Comparison of ENCODE assay signal across 24 cellular contexts in the genomic region with DNA sequence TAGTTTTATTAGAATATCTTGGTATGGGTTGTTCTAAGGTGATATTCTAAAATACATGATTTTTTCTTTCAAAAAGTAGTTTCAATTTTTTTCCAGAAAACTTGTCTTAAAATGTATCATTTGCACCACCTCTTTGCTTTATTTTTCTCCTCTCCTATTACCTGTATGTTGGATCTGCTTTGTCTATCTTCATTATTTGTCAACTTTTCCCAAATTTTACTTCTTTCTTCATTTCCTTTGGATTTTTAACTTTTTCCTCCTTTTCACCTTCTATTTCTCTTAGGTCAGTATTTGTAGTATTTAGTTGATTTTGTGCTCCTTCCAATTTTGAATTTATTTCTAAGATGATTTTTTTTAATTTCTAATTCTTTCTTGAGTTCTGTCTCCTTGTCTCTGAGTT.
DNase-seq lines count a peak whose midpoint lies in the region; ATAC-seq, FAIRE-seq and TF ChIP-seq lines count a peak whose summit lies in the region.
"Had no signal": no experiment of that assay in that cellular context is flagged by ENCODE, and none has a peak within 500 bp of the region (broad histone marks: within the 10 kb centered on the region; RNA-seq: fewer than 3 reads in every experiment).

No MANE protein-coding gene starts in this region.

- TF ChIP-seq RAD21 in K562 (CRISPR knock-in tag; conservative IDR thresholded peaks at IDR 0.05 in 1 of 2, IDR thresholded peaks at IDR 0.05 in 1 of 2) = no peak

- no peak for TF ChIP-seq EP300 in K562 (IDR thresholded peaks at IDR 0.05; ENCODE audit: low read length)

- H3K4me3 Mint-ChIP-seq in Caco-2 (ENCODE audit: unreplicated experiment) = peak overlapping the region; percentile 18
- H3K4me3 Mint-ChIP-seq in GM23338 = no peak overlapping the region
- H3K4me3 Mint-ChIP-seq in endothelial cell (ENCODE audit: unreplicated experiment) = peak overlapping the region; percentile 47
- H3K4me3 Mint-ChIP-seq: CD14-positive monocyte; CD4-positive, alpha-beta memory T cell; CD4-positive, CD25-positive, alpha-beta regulatory T cell; CD8-positive, alpha-beta memory T cell had no signal

- H2AFZ ChIP-seq in GM23338 (no peak overlapping the region), K562 (ENCODE audit: low read depth, low read length) (no peak overlapping the region)

- H3K27ac Mint-ChIP-seq in Caco-2 (ENCODE audit: unreplicated experiment) (peak overlapping the region; percentile 69), GM23338 (no peak overlapping the region), endothelial cell (ENCODE audit: unreplicated experiment) (no peak overlapping the region)
- H3K27ac Mint-ChIP-seq: CD14-positive monocyte; CD4-positive, alpha-beta memory T cell; CD4-positive, CD25-positive, alpha-beta regulatory T cell; CD8-positive, alpha-beta memory T cell had no signal

- intact Hi-C loops in Caco-2 (cut with micrococcal nuclease; ENCODE audit: unreplicated experiment) = no loop called here
- intact Hi-C loops in K562 (cut with micrococcal nuclease) = no loop called here

- H3K79me2 ChIP-seq in GM23338 (replicated peaks; ENCODE audit: insufficient read depth) (no peaks in the 10 kb centered on the region), K562 (ENCODE audit: control insufficient read depth, insufficient read depth, low read length) (no peaks in the 10 kb centered on the region)

- H3K4me3 ChIP-seq in Caco-2 (ENCODE audit: low read depth, low read length) = no peak overlapping the region
- no peak overlapping the region for H3K4me3 ChIP-seq in GM23338
- no peak overlapping the region for H3K4me3 ChIP-seq in K562
- H3K4me3 ChIP-seq: BLaER1 had no signal

- H3K36me3 Mint-ChIP-seq in Caco-2 (ENCODE audit: insufficient read depth, unreplicated experiment) = peaks cover 41% of the 10 kb centered on the region
- H3K36me3 Mint-ChIP-seq in GM23338 (ENCODE audit: low read depth) = peaks cover 47% of the 10 kb centered on the region
- peaks cover 42% of the 10 kb centered on the region for H3K36me3 Mint-ChIP-seq in endothelial cell (ENCODE audit: low read depth, unreplicated experiment)
- H3K36me3 Mint-ChIP-seq: CD14-positive monocyte; CD4-positive, alpha-beta memory T cell; CD4-positive, CD25-positive, alpha-beta regulatory T cell; CD8-positive, alpha-beta memory T cell had no signal

- CTCF ChIA-PET in Caco-2 (lab: Charles Lee) (no interaction called here), K562 (lab: Yijun Ruan, JAX; ENCODE audit: low intra/inter-chr PET ratio) (no interaction called here)

- in situ Hi-C loops in K562 (cut with MboI) = no loop called here

- peaks cover 16% of the 10 kb centered on the region for H3K9me3 Mint-ChIP-seq in Caco-2 (ENCODE audit: unreplicated experiment)
- peaks cover 25% of the 10 kb centered on the region for H3K9me3 Mint-ChIP-seq in GM23338
- peaks cover 6% of the 10 kb centered on the region for H3K9me3 Mint-ChIP-seq in endothelial cell (ENCODE audit: unreplicated experiment)

- BruUV-seq in Caco-2 (replicated peaks; lab: Mats Ljungman, UMichigan) (no TSS peak), K562 (replicated peaks; lab: Mats Ljungman, UMichigan) (no TSS peak)

- H3K4me1 Mint-ChIP-seq in Caco-2 (ENCODE audit: low read depth, unreplicated experiment) (no peaks in the 10 kb centered on the region), GM23338 (peaks cover 6% of the 10 kb centered on the region), endothelial cell (ENCODE audit: unreplicated experiment) (no peaks in the 10 kb centered on the region)
- H3K4me1 Mint-ChIP-seq: CD14-positive monocyte; CD4-positive, alpha-beta memory T cell; CD4-positive, CD25-positive, alpha-beta regulatory T cell; CD8-positive, alpha-beta memory T cell had no signal

- H4K20me1 ChIP-seq in GM23338 (replicated peaks; ENCODE audit: insufficient read depth) (no peaks in the 10 kb centered on the region), K562 (replicated peaks; ENCODE audit: control insufficient read depth, insufficient read depth, low read length) (no peaks in the 10 kb centered on the region)
- H4K20me1 ChIP-seq: BLaER1 had no signal

- H3K4me2 ChIP-seq in GM23338 (no peak overlapping the region), K562 (ENCODE audit: insufficient read depth, low read length) (no peak overlapping the region)
- H3K4me2 ChIP-seq: BLaER1 had no signal

- no peak for TF ChIP-seq POLR2A in K562 (conservative IDR thresholded peaks at IDR 0.05)

- H3K36me3 ChIP-seq in Caco-2 (ENCODE audit: control insufficient read depth, insufficient read depth, low read length) (no peaks in the 10 kb centered on the region; the same call in 1 of the 2 replicates), GM23338 (ENCODE audit: insufficient read depth) (no peaks in the 10 kb centered on the region; the same call in none of the 2 replicates), K562 (ENCODE audit: control insufficient read depth, insufficient read depth, low read length) (no peaks in the 10 kb centered on the region)
- H3K36me3 ChIP-seq: BE2C, BLaER1 had no signal

- H3K4me1 ChIP-seq in Caco-2 (peaks cover 4% of the 10 kb centered on the region; the same call in 1 of the 2 replicates), GM23338 (ENCODE audit: insufficient read depth) (peaks cover 5% of the 10 kb centered on the region; the same call in 1 of the 2 replicates), K562 (replicated peaks in 1 of 2; ENCODE audit: control insufficient read depth in 2 of 2, insufficient read depth in 2 of 2, low read length in 2 of 2) (no peaks in the 10 kb centered on the region)
- H3K4me1 ChIP-seq: BE2C, BLaER1 had no signal

- H3K27me3 Mint-ChIP-seq in Caco-2 (ENCODE audit: insufficient read depth, unreplicated experiment) (no peaks in the 10 kb centered on the region), GM23338 (ENCODE audit: insufficient read depth, low read depth, poor library complexity) (no peaks in the 10 kb centered on the region), endothelial cell (ENCODE audit: unreplicated experiment) (peaks cover 3% of the 10 kb centered on the region)
- H3K27me3 Mint-ChIP-seq: CD4-positive, CD25-positive, alpha-beta regulatory T cell had no signal

- TF ChIP-seq CTCF in Caco-2 (IDR thresholded peaks at IDR 0.05; ENCODE audit: insufficient read depth in 1 of 2, low read depth in 1 of 2, low read length in 1 of 2, severe bottlenecking in 1 of 2, unreplicated experiment in 1 of 2) (no peak), GM23338 (conservative IDR thresholded peaks at IDR 0.05; ENCODE audit: low read depth in 2 of 2) (no peak), K562 (IDR thresholded peaks at IDR 0.05 in 2 of 3, conservative IDR thresholded peaks at IDR 0.05 in 1 of 3; ENCODE audit: insufficient read depth in 2 of 3, low read depth in 1 of 3, low read length in 3 of 3) (no peak), endothelial cell (IDR thresholded peaks at IDR 0.05; ENCODE audit: unreplicated experiment) (no peak)

- DNase-seq in Caco-2 (no peak), GM23338 (ENCODE audit: low spot score) (peak; percentile 18), K562 (ENCODE audit: extremely low read depth in 1 of 4, low spot score in 3 of 4) (no peak), endothelial cell (ENCODE audit: low spot score) (no peak), NCI-H2107 (lab: John Stamatoyannopoulos, UW) (no peak)
- no peak for DNase-seq in effector CD4-positive, alpha-beta T cell
- DNase-seq in activated CD4-positive, CD25-positive, alpha-beta regulatory T cell (lab: John Stamatoyannopoulos, UW) = no peak
- DNase-seq: 8988T; BE2C; C1 segment of cervical spinal cord; Calu3; CD4-positive, alpha-beta memory T cell; CD4-positive, CD25-positive, alpha-beta regulatory T cell; CD8-positive, alpha-beta memory T cell; COR-L47; DMS79 treated with DMSO at 0.1 percent for 48 hours; GF-D8 had no signal

- no peaks in the 10 kb centered on the region for H3K27me3 ChIP-seq in Caco-2 (replicated peaks; ENCODE audit: control insufficient read depth, insufficient read depth, low read length)
- H3K27me3 ChIP-seq in GM23338 (ENCODE audit: insufficient read depth) = no peaks in the 10 kb centered on the region
- H3K27me3 ChIP-seq in K562 (ENCODE audit: control insufficient read depth in 2 of 2, insufficient read depth in 2 of 2, low read length in 2 of 2) = no peaks in the 10 kb centered on the region
- H3K27me3 ChIP-seq: BE2C, BLaER1 had no signal

- no peak overlapping the region for H3K27ac ChIP-seq in GM23338 (ENCODE audit: low read depth)
- no peak overlapping the region for H3K27ac ChIP-seq in K562 (ENCODE audit: extremely low read depth, low read depth, low read length)
- H3K27ac ChIP-seq: BLaER1 had no signal

- H3K9me3 ChIP-seq in Caco-2 = peaks cover 15% of the 10 kb centered on the region
- no peaks in the 10 kb centered on the region for H3K9me3 ChIP-seq in K562 (replicated peaks; ENCODE audit: control insufficient read depth, insufficient read depth, low read depth, low read length)
- H3K9me3 ChIP-seq: BE2C had no signal

- FAIRE-seq in K562 (lab: Jason Lieb, UNC) = no peak
- FAIRE-seq: D721Med, G401.6, GM12891, GM19239 had no signal

- ATAC-seq in GM23338 (no peak), K562 (no peak), GM19395 (IDR thresholded peaks at IDR 0.05; ENCODE audit: unreplicated experiment) (no peak)

- POLR2A ChIA-PET in Caco-2 (lab: Charles Lee) (no interaction called here), K562 (lab: Yijun Ruan, JAX) (no interaction called here)

- H3F3A ChIP-seq in GM23338 (replicated peaks; ENCODE audit: low read depth) = no peaks in the 10 kb centered on the region

- no peak overlapping the region for H3K9ac ChIP-seq in K562 (ENCODE audit: insufficient read depth in 1 of 2, low read depth in 2 of 2, low read length in 2 of 2)
- H3K9ac ChIP-seq: BLaER1 had no signal

- no peaks in the 10 kb centered on the region for H3K9me1 ChIP-seq in K562 (ENCODE audit: control insufficient read depth, insufficient read depth, low read length)

- no peaks in the 10 kb centered on the region; the same call in 1 of the 2 replicates for H3K9me2 ChIP-seq in GM23338 (ENCODE audit: insufficient read depth)

TF ChIP-seq in GM23338, 12 proteins besides CTCF, POLR2A, EP300 and RAD21 (continues in another document):
- no peak for TF ChIP-seq STAT1 (IDR thresholded peaks at IDR 0.05; ENCODE audit: unreplicated experiment)

TF ChIP-seq in K562, 482 proteins besides CTCF, POLR2A, EP300 and RAD21 (continues in another document):
- TF ChIP-seq, protein P1, sequence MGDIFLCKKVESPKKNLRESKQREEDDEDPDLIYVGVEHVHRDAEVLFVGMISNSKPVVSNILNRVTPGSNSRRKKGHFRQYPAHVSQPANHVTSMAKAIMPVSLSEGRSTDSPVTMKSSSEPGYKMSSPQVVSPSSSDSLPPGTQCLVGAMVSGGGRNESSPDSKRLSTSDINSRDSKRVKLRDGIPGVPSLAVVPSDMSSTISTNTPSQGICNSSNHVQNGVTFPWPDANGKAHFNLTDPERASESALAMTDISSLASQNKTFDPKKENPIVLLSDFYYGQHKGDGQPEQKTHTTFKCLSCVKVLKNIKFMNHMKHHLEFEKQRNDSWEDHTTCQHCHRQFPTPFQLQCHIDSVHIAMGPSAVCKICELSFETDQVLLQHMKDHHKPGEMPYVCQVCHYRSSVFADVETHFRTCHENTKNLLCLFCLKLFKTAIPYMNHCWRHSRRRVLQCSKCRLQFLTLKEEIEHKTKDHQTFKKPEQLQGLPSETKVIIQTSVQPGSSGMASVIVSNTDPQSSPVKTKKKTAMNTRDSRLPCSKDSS (IDR thresholded peaks at IDR 0.05; ENCODE audit: low read depth, partially characterized antibody) = peak; percentile 18
- TF ChIP-seq ZNF143 (CRISPR knock-in tag; IDR thresholded peaks at IDR 0.05) (no peak), ZBED1 (IDR thresholded peaks at IDR 0.05) (no peak), TAF9B (IDR thresholded peaks at IDR 0.05; ENCODE audit: partially characterized antibody) (no peak)
